Comparison of ENCODE assay signal across 10 cellular contexts in genomic region chr5:37272564-37272963, GRCh38. TPM values are rescaled to one million over a fixed set of nuclear protein-coding genes. Genes with fewer than 3 reads are reported as not detected.
DNase-seq lines count a peak whose midpoint lies in the region; ATAC-seq and TF ChIP-seq lines count a peak whose summit lies in the region.
"Had no signal": no experiment of that assay in that cellular context is flagged by ENCODE, and none has a peak within 500 bp of the region (broad histone marks: within the 10 kb centered on the region; RNA-seq: fewer than 3 reads in every experiment).

No MANE protein-coding gene starts in this region.

- no TSS peak for BruUV-seq in Calu3 (replicated peaks; lab: Mats Ljungman, UMichigan)

- no peaks in the 10 kb centered on the region for H3K4me1 ChIP-seq in endodermal cell (ENCODE audit: control insufficient read depth, insufficient read depth, low read length)
- H3K4me1 ChIP-seq in CD8-positive, alpha-beta memory T cell (ENCODE audit: insufficient read depth, low read length) = no peaks in the 10 kb centered on the region

- peaks cover 16% of the 10 kb centered on the region for H3K36me3 Mint-ChIP-seq in Calu3 (ENCODE audit: insufficient read depth, unreplicated experiment)
- H3K36me3 Mint-ChIP-seq in endodermal cell (ENCODE audit: low read depth) = peaks cover 2% of the 10 kb centered on the region
- peaks cover 0 to 14% (median 0%) of the 10 kb centered on the region in 3 donors for H3K36me3 Mint-ChIP-seq in CD8-positive, alpha-beta memory T cell
- H3K36me3 Mint-ChIP-seq: CD4-positive, CD25-positive, alpha-beta regulatory T cell had no signal

- no peaks in the 10 kb centered on the region for H3K9me3 Mint-ChIP-seq in Calu3 (ENCODE audit: low read depth, unreplicated experiment)
- H3K9me3 Mint-ChIP-seq in endodermal cell = peaks cover 27% of the 10 kb centered on the region
- H3K9me3 Mint-ChIP-seq in CD8-positive, alpha-beta memory T cell = peaks cover 4 to 14% (median 9%) of the 10 kb centered on the region in 5 donors

- H3K27me3 Mint-ChIP-seq in Calu3 (ENCODE audit: unreplicated experiment) (no peaks in the 10 kb centered on the region), endodermal cell (ENCODE audit: insufficient read depth) (no peaks in the 10 kb centered on the region)
- H3K27me3 Mint-ChIP-seq in CD8-positive, alpha-beta memory T cell = no peaks in the 10 kb centered on the region

- no peak overlapping the region for H3K27ac ChIP-seq in endodermal cell (ENCODE audit: low read depth, low read length)
- no peak overlapping the region for H3K27ac ChIP-seq in CD8-positive, alpha-beta memory T cell (ENCODE audit: low read depth, low read length)
- H3K27ac ChIP-seq in caudate nucleus (ENCODE audit: low read depth, low read length) = no peak overlapping the region

- H3K9ac ChIP-seq in endodermal cell (ENCODE audit: extremely low read depth, low read length, poor library complexity, severe bottlenecking) = no peak overlapping the region

- H3K9me3 ChIP-seq in endodermal cell (ENCODE audit: control insufficient read depth, low read length) = peaks cover 12% of the 10 kb centered on the region
- no peaks in the 10 kb centered on the region for H3K9me3 ChIP-seq in CD8-positive, alpha-beta memory T cell (ENCODE audit: low read length)

- POLR2A ChIA-PET in CD8-positive, alpha-beta memory T cell (lab: Charles Lee) = no interaction called here

- 78% methylated on average over 1 of the region's 1 CpG; no CpG with 5 or more reads in 1 of the 2 experiments for WGBS in endodermal cell (ENCODE audit: insufficient coverage in 1 of 2, insufficient read length in 1 of 2), 2 experiments

- H3K27ac Mint-ChIP-seq in Calu3 (ENCODE audit: unreplicated experiment) = peak overlapping the region; percentile 93
- peak overlapping the region; percentile 77 for H3K27ac Mint-ChIP-seq in endodermal cell
- no peak overlapping the region for H3K27ac Mint-ChIP-seq in CD8-positive, alpha-beta memory T cell
- H3K27ac Mint-ChIP-seq: CD4-positive, CD25-positive, alpha-beta regulatory T cell had no signal

- DNase-seq in Calu3 (peak; percentile 88), LHCN-M2 (ENCODE audit: low read depth) (peak; percentile 79), endodermal cell (peak; percentile 51), mucosa of gallbladder (ENCODE audit: low spot score) (peak; percentile 71), NCI-H345 treated with DMSO at 0.1 percent for 48 hours (lab: John Stamatoyannopoulos, UW; ENCODE audit: unreplicated experiment) (no peak), caudate nucleus (lab: John Stamatoyannopoulos, UW) (no peak)
- DNase-seq in CD8-positive, alpha-beta memory T cell = no peak
- DNase-seq: CD4-positive, CD25-positive, alpha-beta regulatory T cell; NCI-H1105 treated with DMSO at 0.1 percent for 48 hours had no signal

- CTCF ChIA-PET in Calu3 (lab: Charles Lee) = interaction anchor here (0.7 to 1.5 kb wide), 2 partner anchors 23 to 51 kb away, joined by 3 to 6 read pairs; partner anchors contain the start of gene CPLANE1
- CTCF ChIA-PET in CD8-positive, alpha-beta memory T cell (lab: Charles Lee) = interaction anchor here (1.0 kb wide), 1 partner anchor 9 kb away, joined by 3 read pairs; no protein-coding TSS in a partner anchor

- intact Hi-C loops in Calu3 (cut with micrococcal nuclease; ENCODE audit: unreplicated experiment) = no loop called here

- H3K4me3 Mint-ChIP-seq in Calu3 (ENCODE audit: low read depth, unreplicated experiment) (no peak overlapping the region), endodermal cell (no peak overlapping the region)
- no peak overlapping the region for H3K4me3 Mint-ChIP-seq in CD8-positive, alpha-beta memory T cell
- H3K4me3 Mint-ChIP-seq: CD4-positive, CD25-positive, alpha-beta regulatory T cell had no signal

- no peak overlapping the region for H3K4me3 ChIP-seq in endodermal cell (ENCODE audit: low read length)
- no peak overlapping the region for H3K4me3 ChIP-seq in CD8-positive, alpha-beta memory T cell (ENCODE audit: low read length)

- H3K4me1 Mint-ChIP-seq in Calu3 (ENCODE audit: low read depth, unreplicated experiment) (peaks cover 10% of the 10 kb centered on the region), endodermal cell (peaks cover 2% of the 10 kb centered on the region)
- H3K4me1 Mint-ChIP-seq in CD8-positive, alpha-beta memory T cell = no peaks in the 10 kb centered on the region
- H3K4me1 Mint-ChIP-seq: CD4-positive, CD25-positive, alpha-beta regulatory T cell had no signal

- no peaks in the 10 kb centered on the region for H3K36me3 ChIP-seq in endodermal cell (ENCODE audit: control insufficient read depth, insufficient read depth, low read length)
- H3K36me3 ChIP-seq in CD8-positive, alpha-beta memory T cell (ENCODE audit: insufficient read depth, low read length) = no peaks in the 10 kb centered on the region

- H3K27me3 ChIP-seq in endodermal cell (ENCODE audit: control insufficient read depth, insufficient read depth, low read length, poor library complexity, severe bottlenecking) = no peaks in the 10 kb centered on the region
- H3K27me3 ChIP-seq in CD8-positive, alpha-beta memory T cell (ENCODE audit: insufficient read depth, low read length, poor library complexity, severe bottlenecking) = no peaks in the 10 kb centered on the region

- no peak for ATAC-seq in GM19023 (IDR thresholded peaks at IDR 0.05; ENCODE audit: unreplicated experiment)

- no peak for TF ChIP-seq CTCF in Calu3 (IDR thresholded peaks at IDR 0.05; ENCODE audit: unreplicated experiment)
- TF ChIP-seq CTCF in endodermal cell (conservative IDR thresholded peaks at IDR 0.05) = no peak

RNA-seq across cellular contexts. Expression of gene CPLANE1, which starts 23.4 kb away (rescaled TPM):
- total RNA-seq in Calu3 (2022) = 10.1 and 12.1 TPM in 2 replicates
- 19.1 and 36.4 TPM in 2 replicates for total RNA-seq in LHCN-M2 (2014; rRNA removed)
- 6.6 TPM for polyA plus RNA-seq in LHCN-M2 (2012)
- 10 to 100 TPM; 17.2 to 22.8 TPM for total RNA-seq in endodermal cell
- polyA plus RNA-seq in endodermal cell (2013, experiment 1 of 2) = 17.6 TPM
- 18.3 TPM for polyA plus RNA-seq in endodermal cell (2013, experiment 2 of 2)
- total RNA-seq in mucosa of gallbladder = 20.2 TPM
- 1 to 10 TPM; 8.2 to 9.3 TPM for total RNA-seq in CD8-positive, alpha-beta memory T cell
- 1.3 TPM for polyA plus RNA-seq in CD8-positive, alpha-beta memory T cell

Comparison
In these comparisons a context has a peak if more than half of its experiments do, and no peak if none do; other contexts are left out.
1. DNase-seq: peak in Calu3 (single experiment), LHCN-M2 (single experiment), endodermal cell (single experiment) and mucosa of gallbladder (single experiment); none in CD8-positive, alpha-beta memory T cell (0 of 5), NCI-H345 treated with DMSO at 0.1 percent for 48 hours (single experiment) and caudate nucleus (0 of 61).
2. H3K27ac Mint-ChIP-seq: peak in Calu3 (single experiment) and endodermal cell (single experiment); none in CD8-positive, alpha-beta memory T cell (0 of 8).